Comparison of ENCODE assay signal across 6 cellular contexts in the genomic region with DNA sequence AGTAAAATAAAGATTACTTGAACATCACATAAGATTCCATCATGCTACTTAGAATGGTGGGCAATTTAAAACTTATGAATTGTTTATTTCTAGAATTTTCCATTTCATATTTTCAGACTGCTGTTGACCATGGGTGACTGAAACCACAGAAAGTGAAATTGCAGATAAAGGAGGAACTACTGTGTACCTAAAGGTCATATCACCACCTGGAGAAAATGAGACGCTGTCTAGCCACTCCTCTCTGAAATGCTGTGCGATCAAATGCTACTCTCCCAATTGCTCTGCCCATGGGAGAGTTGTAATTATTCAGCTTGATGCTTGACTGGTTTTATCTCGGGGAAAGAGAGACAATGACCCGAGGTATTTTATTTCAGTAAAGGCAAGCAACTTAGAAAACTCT.
"Had no signal": no experiment of that assay in that cellular context is flagged by ENCODE, and none has a peak within 500 bp of the region (broad histone marks: within the 10 kb centered on the region; RNA-seq: fewer than 3 reads in every experiment).

No MANE protein-coding gene starts in this region.

- ATAC-seq: GM23338, HCT116, K562 had no signal

- H3K4me2 ChIP-seq: GM23338 had no signal

- DNase-seq: H9, HFFc6, IMR-90 had no signal

- H3K4me3 ChIP-seq: GM23338, K562 had no signal

- H3K27ac Mint-ChIP-seq: GM23338, H9, HFFc6 had no signal

- H3K4me3 Mint-ChIP-seq: GM23338, H9, HFFc6 had no signal

- H2AFZ ChIP-seq: GM23338 had no signal
